Comparison of ENCODE assay signal across 11 cellular contexts in genomic region chr9:134585746-134586706, GRCh38. TPM values are rescaled to one million over a fixed set of nuclear protein-coding genes. Genes with fewer than 3 reads are reported as not detected.
DNase-seq lines count a peak whose midpoint lies in the region; ATAC-seq and TF ChIP-seq lines count a peak whose summit lies in the region.
"Had no signal": no experiment of that assay in that cellular context is flagged by ENCODE, and none has a peak within 500 bp of the region (broad histone marks: within the 10 kb centered on the region; RNA-seq: fewer than 3 reads in every experiment).

No MANE protein-coding gene starts in this region.

- TF ChIP-seq EP300 in esophagus muscularis mucosa (IDR thresholded peaks at IDR 0.05): no peak

- H3K4me2 ChIP-seq in GM23338 (no peak overlapping the region), smooth muscle cell (peak overlapping the region; percentile 67)

- H3K4me3 Mint-ChIP-seq in GM23338: no peak overlapping the region
- H3K4me3 Mint-ChIP-seq: activated T-helper 1 cell treated with anti-CD3 and anti-CD28 coated beads, Interleukin-12 subunit alpha, Interleukin-12 subunit beta, Interleukin-2, Interleukin-4 antibody, amounts not matched to agents 30 ng/mL and 10 ng/mL and 1 ng/mL, durations not matched to agents 14 hours and 24 hours and 36 hours had no signal

- H3K27ac Mint-ChIP-seq in GM23338: no peak overlapping the region
- H3K27ac Mint-ChIP-seq: activated T-helper 1 cell treated with anti-CD3 and anti-CD28 coated beads, Interleukin-12 subunit alpha, Interleukin-12 subunit beta, Interleukin-2, Interleukin-4 antibody, amounts not matched to agents 30 ng/mL and 10 ng/mL and 1 ng/mL, durations not matched to agents 14 hours and 24 hours and 36 hours had no signal

- H3K9me3 ChIP-seq in esophagus muscularis mucosa (no peaks in the 10 kb centered on the region), smooth muscle cell (replicated peaks; ENCODE audit: low read depth) (no peaks in the 10 kb centered on the region)
- H3K9me3 ChIP-seq: lower lobe of right lung had no signal

- H3K36me3 ChIP-seq in GM23338 (ENCODE audit: insufficient read depth): no peaks in the 10 kb centered on the region
- H3K36me3 ChIP-seq in esophagus muscularis mucosa: no peaks in the 10 kb centered on the region
- peaks cover 4% of the 10 kb centered on the region for H3K36me3 ChIP-seq in smooth muscle cell (ENCODE audit: low read depth)
- H3K36me3 ChIP-seq: lower lobe of right lung, spleen had no signal

- H4K20me1 ChIP-seq in GM23338 (replicated peaks; ENCODE audit: insufficient read depth) (no peaks in the 10 kb centered on the region), smooth muscle cell (ENCODE audit: low read depth) (no peaks in the 10 kb centered on the region)

- ATAC-seq in GM23338: peak; percentile 45; the same call in 2 of the 3 replicates

- DNase-seq in GM23338 (ENCODE audit: low spot score) (no peak), RPMI7951 (ENCODE audit: low read depth) (peak; percentile 93), esophagus muscularis mucosa (ENCODE audit: extremely low spot score) (peak; percentile 75), smooth muscle cell (lab: John Stamatoyannopoulos, UW; ENCODE audit: unreplicated experiment) (peak; percentile 53), occipital lobe (lab: John Stamatoyannopoulos, UW) (no peak), hypothalamus (lab: John Stamatoyannopoulos, UW) (no peak), GF-D8 (lab: John Stamatoyannopoulos, UW) (no peak)
- DNase-seq: lower lobe of right lung, spleen, T-helper 1 cell had no signal

- intact Hi-C loops in esophagus muscularis mucosa (cut with DNase I): no loop called here

- H3K27ac ChIP-seq in GM23338 (ENCODE audit: low read depth) (no peak overlapping the region), esophagus muscularis mucosa (replicated peaks in 1 of 4) (no peak overlapping the region), smooth muscle cell (ENCODE audit: low read depth) (peak overlapping the region; percentile 87)
- H3K27ac ChIP-seq: lower lobe of right lung, spleen had no signal

- H3K36me3 Mint-ChIP-seq in GM23338 (ENCODE audit: low read depth): no peaks in the 10 kb centered on the region

- peaks cover 3% of the 10 kb centered on the region for H3K9me2 ChIP-seq in GM23338 (ENCODE audit: insufficient read depth)

- no peak for TF ChIP-seq CTCF in GM23338 (conservative IDR thresholded peaks at IDR 0.05; ENCODE audit: low read depth in 2 of 2)
- TF ChIP-seq CTCF in esophagus muscularis mucosa (IDR thresholded peaks at IDR 0.05): no peak
- TF ChIP-seq CTCF in smooth muscle cell (IDR thresholded peaks at IDR 0.05; ENCODE audit: borderline replicate concordance, insufficient read depth, poor library complexity, severe bottlenecking): peak; percentile 17

- H2AFZ ChIP-seq in GM23338 (peak overlapping the region; percentile 7; the same call in 1 of the 2 replicates), smooth muscle cell (ENCODE audit: low read depth) (no peak overlapping the region)

- TF ChIP-seq POLR2A in esophagus muscularis mucosa (IDR thresholded peaks at IDR 0.05; ENCODE audit: low read depth): no peak

- H3K4me1 ChIP-seq in GM23338 (ENCODE audit: insufficient read depth) (no peaks in the 10 kb centered on the region), esophagus muscularis mucosa (no peaks in the 10 kb centered on the region), smooth muscle cell (ENCODE audit: low read depth) (peaks cover 4% of the 10 kb centered on the region)
- H3K4me1 ChIP-seq: lower lobe of right lung, spleen had no signal

- H3K4me1 Mint-ChIP-seq in GM23338: peaks cover 4% of the 10 kb centered on the region

- H3F3A ChIP-seq in GM23338 (replicated peaks; ENCODE audit: low read depth): no peaks in the 10 kb centered on the region
- peaks cover 14% of the 10 kb centered on the region for H3F3A ChIP-seq in smooth muscle cell (ENCODE audit: low read depth)

- H3K4me3 ChIP-seq in GM23338 (no peak overlapping the region), esophagus muscularis mucosa (no peak overlapping the region), smooth muscle cell (no peak overlapping the region)
- H3K4me3 ChIP-seq: lower lobe of right lung, spleen had no signal

- no peaks in the 10 kb centered on the region for H3K79me2 ChIP-seq in GM23338 (replicated peaks; ENCODE audit: insufficient read depth)
- H3K79me2 ChIP-seq in smooth muscle cell (ENCODE audit: low read depth): peaks cover 13% of the 10 kb centered on the region

- 88% methylated on average over 20 of the region's 28 CpGs for WGBS in esophagus muscularis mucosa
- WGBS in smooth muscle cell (ENCODE audit: low lambda C conversion rate): 37% methylated on average over 28 of the region's 28 CpGs

- peaks cover 5% of the 10 kb centered on the region for H3K27me3 Mint-ChIP-seq in GM23338 (ENCODE audit: insufficient read depth, low read depth, poor library complexity)

- no peaks in the 10 kb centered on the region for H3K27me3 ChIP-seq in GM23338 (ENCODE audit: insufficient read depth)
- H3K27me3 ChIP-seq in esophagus muscularis mucosa: peaks cover 0 to 8% (median 0%) of the 10 kb centered on the region in 4 donors
- no peaks in the 10 kb centered on the region for H3K27me3 ChIP-seq in smooth muscle cell (ENCODE audit: low read depth)

- H3K9ac ChIP-seq in smooth muscle cell (ENCODE audit: low read depth): peak overlapping the region; percentile 1

- no peaks in the 10 kb centered on the region; the same call in 2 of the 3 replicates for H3K9me3 Mint-ChIP-seq in GM23338

TF ChIP-seq in GM23338, 12 proteins besides CTCF, POLR2A, EP300 and RAD21 (continues in another document):
- no peak for TF ChIP-seq ETS1 (IDR thresholded peaks at IDR 0.05)

RNA-seq across cellular contexts. Expression of gene COL5A1, which starts 55.6 kb away (rescaled TPM):
- total RNA-seq in GM23338 (2014; rRNA removed; shearing (Covaris generic)): 12.3 and 13.1 TPM in 2 replicates
- polyA plus RNA-seq in GM23338 (2016; fragmentation: Nextera tagmentation; extraction: Ambion mirVana): 2.5 and 3.3 TPM in 2 replicates
- 138 and 179 TPM in 2 replicates for total RNA-seq in RPMI7951 (2014; rRNA removed; shearing (Covaris generic))
- 10 to 100 TPM; 36.0 to 89.5 (median 56.4) TPM for total RNA-seq in esophagus muscularis mucosa
- 1,084 and 1,167 TPM in 2 replicates for total RNA-seq in smooth muscle cell
- polyA plus RNA-seq in smooth muscle cell: 1,100 and 1,443 TPM in 2 replicates
- 4.5 TPM for total RNA-seq in occipital lobe
- total RNA-seq: activated T-helper 1 cell treated with anti-CD3 and anti-CD28 coated beads, Interleukin-12 subunit alpha, Interleukin-12 subunit beta, Interleukin-2, Interleukin-4 antibody, amounts not matched to agents 30 ng/mL and 10 ng/mL and 1 ng/mL, durations not matched to agents 14 hours and 24 hours and 36 hours had no signal

Comparison
In these comparisons a context has a peak if more than half of its experiments do, and no peak if none do; other contexts are left out.
1. DNase-seq: peak in RPMI7951 (single experiment), esophagus muscularis mucosa (single experiment) and smooth muscle cell (single experiment); none in GM23338 (single experiment), occipital lobe (single experiment), hypothalamus (0 of 51) and GF-D8 (single experiment).